15 cellular contexts compared by ENCODE assay signal in genomic region chr2:209519271-209519670, GRCh38.
DNase-seq lines count a peak whose midpoint lies in the region; ATAC-seq and TF ChIP-seq lines count a peak whose summit lies in the region.
"Had no signal": no experiment of that assay in that cellular context is flagged by ENCODE, and none has a peak within 500 bp of the region (broad histone marks: within the 10 kb centered on the region; RNA-seq: fewer than 3 reads in every experiment).

No MANE protein-coding gene starts in this region.

- H3K4me3 ChIP-seq in HUES48 (ENCODE audit: low read depth, low read length): no peak overlapping the region
- H3K4me3 ChIP-seq: GM12878 had no signal

- CTCF ChIA-PET in WTC11 (lab: Charles Lee): interaction anchor here (0.6 kb wide), 1 partner anchor 36 kb away, joined by 3 read pairs; no protein-coding TSS in a partner anchor

- no peaks in the 10 kb centered on the region for H3K36me3 ChIP-seq in HUES48 (ENCODE audit: control insufficient read depth, insufficient read depth, low read length)

- H3K9me3 Mint-ChIP-seq in WTC11: peaks cover 15% of the 10 kb centered on the region

- POLR2A ChIA-PET in WTC11 (lab: Charles Lee): no interaction called here

- H3K36me3 Mint-ChIP-seq in WTC11: peaks cover 6% of the 10 kb centered on the region
- H3K36me3 Mint-ChIP-seq: CD4-positive, CD25-positive, alpha-beta regulatory T cell had no signal

- peak overlapping the region; percentile 9 for H3K27ac ChIP-seq in HUES48 (ENCODE audit: low read depth, low read length)

- DNase-seq in WTC11 (ENCODE audit: low spot score): no peak
- DNase-seq in iPS DF 4.7 (ENCODE audit: extremely low read depth, low spot score): peak; percentile 60
- DNase-seq in superior temporal gyrus (ENCODE audit: extremely low spot score): peak; percentile 10
- no peak for DNase-seq in amniotic stem cell (lab: John Stamatoyannopoulos, UW)
- DNase-seq in GM19240 (ENCODE audit: insufficient read length, low spot score): no peak
- DNase-seq: CD4-positive, CD25-positive, alpha-beta regulatory T cell; DMS79; Kasumi-1; NCI-H2227 treated with DMSO at 0.1 percent for 48 hours; NCI-H510A; Right ventricle myocardium superior; SW 1271 had no signal

- peaks cover 12% of the 10 kb centered on the region for H3K4me1 ChIP-seq in HUES48 (ENCODE audit: control insufficient read depth, insufficient read depth, low read length)

- no peak overlapping the region for H3K27ac Mint-ChIP-seq in WTC11
- H3K27ac Mint-ChIP-seq: CD4-positive, CD25-positive, alpha-beta regulatory T cell had no signal

- H3K9ac ChIP-seq in HUES48 (ENCODE audit: low read depth, low read length): no peak overlapping the region

- peaks cover 4% of the 10 kb centered on the region; the same call in 1 of the 2 replicates for H3K9me3 ChIP-seq in HUES48 (ENCODE audit: control insufficient read depth, insufficient read depth, low read length)

- peaks cover 96% of the 10 kb centered on the region for H3K27me3 ChIP-seq in HUES48 (ENCODE audit: control insufficient read depth, insufficient read depth, low read length)

- H3K4me1 Mint-ChIP-seq in WTC11: peaks cover 13% of the 10 kb centered on the region

- peaks cover 99% of the 10 kb centered on the region for H3K27me3 Mint-ChIP-seq in WTC11 (ENCODE audit: low read depth)
- H3K27me3 Mint-ChIP-seq: CD4-positive, CD25-positive, alpha-beta regulatory T cell had no signal

- ATAC-seq in WTC11: peak; percentile 93
- ATAC-seq in GM21515 (IDR thresholded peaks at IDR 0.05; ENCODE audit: unreplicated experiment): no peak
- ATAC-seq: GM12878 had no signal

- no peak overlapping the region for H3K4me3 Mint-ChIP-seq in WTC11
- H3K4me3 Mint-ChIP-seq: CD4-positive, CD25-positive, alpha-beta regulatory T cell had no signal

- TF ChIP-seq CTCF in WTC11 (IDR thresholded peaks at IDR 0.05): no peak

TF ChIP-seq in WTC11, 78 proteins besides CTCF, POLR2A, EP300 and RAD21:
- TF ChIP-seq USF2 (CRISPR knock-in tag; IDR thresholded peaks at IDR 0.05) (no peak), USF1 (CRISPR knock-in tag; IDR thresholded peaks at IDR 0.05) (no peak), ZMAT4 (CRISPR knock-in tag; IDR thresholded peaks at IDR 0.05) (no peak), ATF3 (CRISPR knock-in tag; conservative IDR thresholded peaks at IDR 0.05) (no peak), ETV6 (CRISPR knock-in tag; IDR thresholded peaks at IDR 0.05) (no peak), NR2C2 (CRISPR knock-in tag; IDR thresholded peaks at IDR 0.05) (no peak), ATF1 (CRISPR knock-in tag; IDR thresholded peaks at IDR 0.05) (no peak), E2F5 (CRISPR knock-in tag; IDR thresholded peaks at IDR 0.05) (no peak), CREM (CRISPR knock-in tag; IDR thresholded peaks at IDR 0.05) (no peak), TP53 (CRISPR knock-in tag; IDR thresholded peaks at IDR 0.05) (no peak), ZNF317 (CRISPR knock-in tag; IDR thresholded peaks at IDR 0.05; ENCODE audit: borderline replicate concordance, low read depth) (no peak), ATF2 (CRISPR knock-in tag; IDR thresholded peaks at IDR 0.05; ENCODE audit: borderline replicate concordance, low read depth) (no peak)
TF ChIP-seq in WTC11: peak in this region for 0.

Comparison
In these comparisons a context has a peak if more than half of its experiments do, and no peak if none do; other contexts are left out.
1. DNase-seq: peak in iPS DF 4.7 (single experiment) and superior temporal gyrus (single experiment); none in WTC11 (single experiment), amniotic stem cell (single experiment) and GM19240 (single experiment).